Comparison of ENCODE assay signal across 1 cellular context in genomic region chr11:115523727-115524399, GRCh38.
TF ChIP-seq lines count a peak whose summit lies in the region.

No MANE protein-coding gene starts in this region.

TF ChIP-seq in HepG2, 621 proteins besides CTCF, POLR2A, EP300 and RAD21 (continued from another document and continues in another):
- TF ChIP-seq TGIF2 (CRISPR knock-in tag; IDR thresholded peaks at IDR 0.05) (no peak), ZNF331 (CRISPR knock-in tag; IDR thresholded peaks at IDR 0.05) (no peak; the same call in 1 of the 2 replicates), ZNF292 (CRISPR knock-in tag; IDR thresholded peaks at IDR 0.05; ENCODE audit: borderline replicate concordance, low read depth) (no peak), ZNF780A (CRISPR knock-in tag; IDR thresholded peaks at IDR 0.05) (no peak), TRAFD1 (CRISPR knock-in tag; IDR thresholded peaks at IDR 0.05; ENCODE audit: borderline replicate concordance) (no peak), GRHL1 (CRISPR knock-in tag; conservative IDR thresholded peaks at IDR 0.05) (no peak), SPEN (CRISPR knock-in tag; IDR thresholded peaks at IDR 0.05; ENCODE audit: low read depth) (no peak), POGZ (CRISPR knock-in tag; IDR thresholded peaks at IDR 0.05) (no peak; the same call in 1 of the 2 replicates), HOXA9 (CRISPR knock-in tag; IDR thresholded peaks at IDR 0.05; ENCODE audit: borderline replicate concordance) (no peak), FOXM1 (CRISPR knock-in tag; IDR thresholded peaks at IDR 0.05) (no peak), SMAD3 (CRISPR knock-in tag; IDR thresholded peaks at IDR 0.05) (no peak), TBX3 (IDR thresholded peaks at IDR 0.05; ENCODE audit: borderline replicate concordance) (no peak), LBX2 (CRISPR knock-in tag; IDR thresholded peaks at IDR 0.05; ENCODE audit: borderline replicate concordance) (no peak), XRCC5 (optimal IDR thresholded peaks at IDR 0.05; ENCODE audit: low read length) (no peak), ZNF512 (CRISPR knock-in tag; IDR thresholded peaks at IDR 0.05) (no peak), ZNF263 (CRISPR knock-in tag; IDR thresholded peaks at IDR 0.05) (no peak), GATA4 (IDR thresholded peaks at IDR 0.05; ENCODE audit: borderline replicate concordance, low read depth) (no peak), PCBP1 (IDR thresholded peaks at IDR 0.05; ENCODE audit: borderline replicate concordance, low read depth, low read length) (no peak), SIN3A (IDR thresholded peaks at IDR 0.05; ENCODE audit: borderline replicate concordance, low read depth, low read length) (no peak), ZEB1 (IDR thresholded peaks at IDR 0.05; ENCODE audit: insufficient replicate concordance, low read depth) (no peak), NPAS2 (CRISPR knock-in tag; IDR thresholded peaks at IDR 0.05; ENCODE audit: borderline replicate concordance) (no peak), RFXAP (CRISPR knock-in tag; IDR thresholded peaks at IDR 0.05; ENCODE audit: borderline replicate concordance) (no peak), CREM (IDR thresholded peaks at IDR 0.05) (no peak), CREM (CRISPR knock-in tag; IDR thresholded peaks at IDR 0.05) (no peak), TFAP4 (IDR thresholded peaks at IDR 0.05; ENCODE audit: borderline replicate concordance, low read depth) (peak; percentile 30; the same call in 1 of the 2 replicates), PREB (CRISPR knock-in tag; IDR thresholded peaks at IDR 0.05) (no peak), ZNF235 (CRISPR knock-in tag; IDR thresholded peaks at IDR 0.05; ENCODE audit: borderline replicate concordance) (no peak), ZNF367 (CRISPR knock-in tag; IDR thresholded peaks at IDR 0.05; ENCODE audit: borderline replicate concordance) (no peak), SATB2 (CRISPR knock-in tag; IDR thresholded peaks at IDR 0.05) (no peak), GFI1 (CRISPR knock-in tag; IDR thresholded peaks at IDR 0.05; ENCODE audit: borderline replicate concordance) (peak; percentile 84), ZBTB8A (CRISPR knock-in tag; IDR thresholded peaks at IDR 0.05; ENCODE audit: borderline replicate concordance, low read depth) (no peak), SAFB2 (CRISPR knock-in tag; IDR thresholded peaks at IDR 0.05; ENCODE audit: borderline replicate concordance, low read depth) (no peak), KDM6A (CRISPR knock-in tag; IDR thresholded peaks at IDR 0.05; ENCODE audit: low read depth) (no peak), DMAP1 (CRISPR knock-in tag; IDR thresholded peaks at IDR 0.05) (peak; percentile 41; the same call in 1 of the 2 replicates), LRRFIP1 (CRISPR knock-in tag; conservative IDR thresholded peaks at IDR 0.05) (no peak), ZNF451 (CRISPR knock-in tag; IDR thresholded peaks at IDR 0.05) (no peak), AHR (CRISPR knock-in tag; IDR thresholded peaks at IDR 0.05) (no peak), MED13 (CRISPR knock-in tag; IDR thresholded peaks at IDR 0.05) (no peak), ZNF776 (CRISPR knock-in tag; IDR thresholded peaks at IDR 0.05) (no peak), PHF8 (CRISPR knock-in tag; IDR thresholded peaks at IDR 0.05) (no peak), ZNF687 (CRISPR knock-in tag; IDR thresholded peaks at IDR 0.05) (no peak), FOXK2 (IDR thresholded peaks at IDR 0.05) (no peak), NBN (conservative IDR thresholded peaks at IDR 0.05) (no peak), GATAD2A (CRISPR knock-in tag; IDR thresholded peaks at IDR 0.05) (peak; percentile 73), ZBTB44 (CRISPR knock-in tag; IDR thresholded peaks at IDR 0.05) (no peak), MTA3 (CRISPR knock-in tag; IDR thresholded peaks at IDR 0.05) (no peak), NFE2 (CRISPR knock-in tag; IDR thresholded peaks at IDR 0.05) (no peak), HOXA5 (CRISPR knock-in tag; IDR thresholded peaks at IDR 0.05) (peak; percentile 26; the same call in 1 of the 2 replicates), PTBP1 (IDR thresholded peaks at IDR 0.05; ENCODE audit: low read depth, low read length, poor library complexity, severe bottlenecking) (no peak), MAFG (CRISPR knock-in tag; IDR thresholded peaks at IDR 0.05) (no peak), ZNF547 (CRISPR knock-in tag; IDR thresholded peaks at IDR 0.05) (no peak), MIER3 (CRISPR knock-in tag; IDR thresholded peaks at IDR 0.05; ENCODE audit: borderline replicate concordance) (no peak; the same call in 1 of the 2 replicates), LCORL (IDR thresholded peaks at IDR 0.05) (no peak), LCORL (CRISPR knock-in tag; IDR thresholded peaks at IDR 0.05) (peak; percentile 76; the same call in 1 of the 2 replicates), ZNF530 (CRISPR knock-in tag; IDR thresholded peaks at IDR 0.05; ENCODE audit: low read depth) (no peak), ZNF792 (CRISPR knock-in tag; IDR thresholded peaks at IDR 0.05) (no peak), RBM22 (optimal IDR thresholded peaks at IDR 0.05; ENCODE audit: low read length) (no peak), ZNF124 (CRISPR knock-in tag; IDR thresholded peaks at IDR 0.05) (no peak), MTF1 (CRISPR knock-in tag; IDR thresholded peaks at IDR 0.05) (no peak), DBP (CRISPR knock-in tag; IDR thresholded peaks at IDR 0.05; ENCODE audit: not compliant biosample characterization) (no peak)
